Comparison of ENCODE assay signal across 8 cellular contexts in genomic region chr22:39319284-39320170, GRCh38. TPM values are rescaled to one million over a fixed set of nuclear protein-coding genes. Genes with fewer than 3 reads are reported as not detected.
DNase-seq lines count a peak whose midpoint lies in the region; ATAC-seq, FAIRE-seq and TF ChIP-seq lines count a peak whose summit lies in the region.

TSS of gene RPL3 (minus strand) at chr22:39319623. CDS start at chr22:39319597, 26 bp downstream.

- ATAC-seq in A549 (peak; percentile 76 to 79), GM18867 (IDR thresholded peaks at IDR 0.05; ENCODE audit: unreplicated experiment) (peak; percentile 81), HG03103 (IDR thresholded peaks at IDR 0.05; ENCODE audit: low read depth, unreplicated experiment) (peak; percentile 85)

- H3K9me3 ChIP-seq in A549 (no peaks in the 10 kb centered on the region), breast epithelium (no peaks in the 10 kb centered on the region), iPS-20b (ENCODE audit: insufficient read depth, low read depth, low read length) (no peaks in the 10 kb centered on the region)

- H3K9ac ChIP-seq in iPS-20b (ENCODE audit: low read depth, low read length) = peak within 1 kb of the TSS; percentile 99

- H3K4me3 ChIP-seq in A549 (peak within 1 kb of the TSS; percentile 99), breast epithelium (peak within 1 kb of the TSS; percentile 81 to 83 (median 81)), iPS-20b (ENCODE audit: low read length) (peak within 1 kb of the TSS; percentile 99), skin epidermis (peak within 1 kb of the TSS; percentile 66 to 83 (median 76))

- TF ChIP-seq POLR2A in A549 (IDR thresholded peaks at IDR 0.05; ENCODE audit: low read length) (peak; percentile 98), breast epithelium (IDR thresholded peaks at IDR 0.05) (peak; percentile 97)

- no peak for TF ChIP-seq EP300 in A549 (IDR thresholded peaks at IDR 0.05)

- TF ChIP-seq CTCF in A549 (IDR thresholded peaks at IDR 0.05) (no peak), VCaP (conservative IDR thresholded peaks at IDR 0.05) (no peak), breast epithelium (IDR thresholded peaks at IDR 0.05) (peak; percentile 28 to 48 (median 46))

- intact Hi-C loops in breast epithelium (cut with DNase I; ENCODE audit: low total_unique reads) = loop anchor here (10.0 kb wide), 2 partner anchors 205 to 315 kb away; partner anchors contain the start of gene ATF4

- POLR2A ChIA-PET in A549 (lab: Yijun Ruan, JAX) = interaction anchor here (0.5 to 3.1 kb wide), 23 partner anchors 8 to 1034 kb away, joined by 3 to 33 read pairs (median 4); partner anchors contain the start of genes CBX7, MIEF1, SYNGR1 and TAB1

- H3K4me2 ChIP-seq in A549 = peak within 1 kb of the TSS; percentile 97

- H3K27me3 ChIP-seq in breast epithelium (no peaks in the 10 kb centered on the region), iPS-20b (ENCODE audit: insufficient read depth, low read length) (no peaks in the 10 kb centered on the region)

- H3K27ac ChIP-seq in A549 (peak within 1 kb of the TSS; percentile 90 to 97), VCaP (peak within 1 kb of the TSS; percentile 97), breast epithelium (peak within 1 kb of the TSS; percentile 95 to 98), iPS-20b (ENCODE audit: low read length) (peak within 1 kb of the TSS; percentile 95), skin epidermis (peak within 1 kb of the TSS; percentile 88 to 99 (median 97))

- DNase-seq in A549 (ENCODE audit: low read depth in 1 of 2, low spot score in 1 of 2) (peak; percentile 78 to 98), NCI-H2196 (lab: John Stamatoyannopoulos, UW; ENCODE audit: unreplicated experiment) (peak; percentile 85), breast epithelium (ENCODE audit: low spot score in 2 of 2) (peak; percentile 95 to 96)

- H3K36me3 ChIP-seq in breast epithelium (peaks cover 5% of the 10 kb centered on the region), iPS-20b (ENCODE audit: insufficient read depth, low read depth, low read length) (peaks cover 47% of the 10 kb centered on the region)

- H3K4me1 ChIP-seq in A549 (peaks cover 18% of the 10 kb centered on the region), breast epithelium (peaks cover 15 to 21% of the 10 kb centered on the region in 2 donors), iPS-20b (ENCODE audit: insufficient read depth, low read length) (peaks cover 16% of the 10 kb centered on the region; the same call in 1 of the 2 replicates)

- TF ChIP-seq RAD21 in A549 (conservative IDR thresholded peaks at IDR 0.05 in 1 of 2, IDR thresholded peaks at IDR 0.05 in 1 of 2) = no peak

- 2% methylated on average over 37 of the region's 73 CpGs for WGBS in A549 (ENCODE audit: missing lambda C conversion rate)

- CTCF ChIA-PET in A549 (lab: Yijun Ruan, JAX) = interaction anchor here (0.7 to 6.6 kb wide), 8 partner anchors 8 to 210 kb away, joined by 3 to 70 read pairs (median 5); no protein-coding TSS in a partner anchor

- FAIRE-seq in A549 (lab: Jason Lieb, UNC) = no peak

TF ChIP-seq in A549, 52 proteins besides CTCF, POLR2A, EP300 and RAD21 (continues in another document):
- no peak for TF ChIP-seq SREBF2 (IDR thresholded peaks at IDR 0.05)
- no peak for TF ChIP-seq ESRRA (IDR thresholded peaks at IDR 0.05; ENCODE audit: borderline replicate concordance, low read length)
- no peak for TF ChIP-seq HOXA7 (CRISPR knock-in tag; IDR thresholded peaks at IDR 0.05)
- TF ChIP-seq, protein P1, sequence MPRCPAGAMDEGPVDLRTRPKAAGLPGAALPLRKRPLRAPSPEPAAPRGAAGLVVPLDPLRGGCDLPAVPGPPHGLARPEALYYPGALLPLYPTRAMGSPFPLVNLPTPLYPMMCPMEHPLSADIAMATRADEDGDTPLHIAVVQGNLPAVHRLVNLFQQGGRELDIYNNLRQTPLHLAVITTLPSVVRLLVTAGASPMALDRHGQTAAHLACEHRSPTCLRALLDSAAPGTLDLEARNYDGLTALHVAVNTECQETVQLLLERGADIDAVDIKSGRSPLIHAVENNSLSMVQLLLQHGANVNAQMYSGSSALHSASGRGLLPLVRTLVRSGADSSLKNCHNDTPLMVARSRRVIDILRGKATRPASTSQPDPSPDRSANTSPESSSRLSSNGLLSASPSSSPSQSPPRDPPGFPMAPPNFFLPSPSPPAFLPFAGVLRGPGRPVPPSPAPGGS (IDR thresholded peaks at IDR 0.05) = peak; percentile 98
- no peak; the same call in 1 of the 2 replicates for TF ChIP-seq KDM5A (IDR thresholded peaks at IDR 0.05)
- no peak for TF ChIP-seq BHLHE40 (IDR thresholded peaks at IDR 0.05; ENCODE audit: low read depth, low read length)
- TF ChIP-seq CBX8 (IDR thresholded peaks at IDR 0.05) = peak; percentile 69; the same call in 1 of the 2 replicates
- TF ChIP-seq JUN (IDR thresholded peaks at IDR 0.05) = peak; percentile 81 to 98
- TF ChIP-seq KDM1A (IDR thresholded peaks at IDR 0.05; ENCODE audit: low read depth) = no peak
- TF ChIP-seq NPAS2 (CRISPR knock-in tag; IDR thresholded peaks at IDR 0.05; ENCODE audit: borderline replicate concordance) = no peak
- TF ChIP-seq ZC3H11A (IDR thresholded peaks at IDR 0.05) = no peak
- TF ChIP-seq TP53 (CRISPR knock-in tag; IDR thresholded peaks at IDR 0.05) = 0 out of 2 replicates have a peak, but pooled peaks have one; percentile 15
- TF ChIP-seq, protein P2, sequence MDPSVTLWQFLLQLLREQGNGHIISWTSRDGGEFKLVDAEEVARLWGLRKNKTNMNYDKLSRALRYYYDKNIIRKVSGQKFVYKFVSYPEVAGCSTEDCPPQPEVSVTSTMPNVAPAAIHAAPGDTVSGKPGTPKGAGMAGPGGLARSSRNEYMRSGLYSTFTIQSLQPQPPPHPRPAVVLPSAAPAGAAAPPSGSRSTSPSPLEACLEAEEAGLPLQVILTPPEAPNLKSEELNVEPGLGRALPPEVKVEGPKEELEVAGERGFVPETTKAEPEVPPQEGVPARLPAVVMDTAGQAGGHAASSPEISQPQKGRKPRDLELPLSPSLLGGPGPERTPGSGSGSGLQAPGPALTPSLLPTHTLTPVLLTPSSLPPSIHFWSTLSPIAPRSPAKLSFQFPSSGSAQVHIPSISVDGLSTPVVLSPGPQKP (IDR thresholded peaks at IDR 0.05; ENCODE audit: low read depth, low read length) = no peak
- no peak for TF ChIP-seq FOSL2 (IDR thresholded peaks at IDR 0.05)
- 0 out of 2 replicates have a peak, but pooled peaks have one; percentile 17 for TF ChIP-seq FOSL2 (CRISPR knock-in tag; IDR thresholded peaks at IDR 0.05)
- TF ChIP-seq CHD4 (IDR thresholded peaks at IDR 0.05; ENCODE audit: borderline replicate concordance) = no peak
- TF ChIP-seq RCOR1 (IDR thresholded peaks at IDR 0.05; ENCODE audit: low read depth, low read length) = no peak
- no peak for TF ChIP-seq ZFP36 (IDR thresholded peaks at IDR 0.05; ENCODE audit: borderline replicate concordance, partially characterized antibody)
- TF ChIP-seq PBX3 (IDR thresholded peaks at IDR 0.05) = no peak
- TF ChIP-seq HEYL (CRISPR knock-in tag; IDR thresholded peaks at IDR 0.05) = no peak
- TF ChIP-seq HOXB5 (CRISPR knock-in tag; IDR thresholded peaks at IDR 0.05) = no peak
- no peak; the same call in 1 of the 2 replicates for TF ChIP-seq GATA3 (IDR thresholded peaks at IDR 0.05; ENCODE audit: borderline replicate concordance)
- TF ChIP-seq CHD2 (IDR thresholded peaks at IDR 0.05; ENCODE audit: low read length, partially characterized antibody) = peak; percentile 16
- no peak for TF ChIP-seq RFX5 (IDR thresholded peaks at IDR 0.05)
- TF ChIP-seq, protein P3, sequence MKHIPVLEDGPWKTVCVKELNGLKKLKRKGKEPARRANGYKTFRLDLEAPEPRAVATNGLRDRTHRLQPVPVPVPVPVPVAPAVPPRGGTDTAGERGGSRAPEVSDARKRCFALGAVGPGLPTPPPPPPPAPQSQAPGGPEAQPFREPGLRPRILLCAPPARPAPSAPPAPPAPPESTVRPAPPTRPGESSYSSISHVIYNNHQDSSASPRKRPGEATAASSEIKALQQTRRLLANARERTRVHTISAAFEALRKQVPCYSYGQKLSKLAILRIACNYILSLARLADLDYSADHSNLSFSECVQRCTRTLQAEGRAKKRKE (CRISPR knock-in tag; IDR thresholded peaks at IDR 0.05; ENCODE audit: low read depth) = no peak
- TF ChIP-seq POLR2AphosphoS2 (conservative IDR thresholded peaks at IDR 0.05; ENCODE audit: low read length) = no peak

RNA-seq across cellular contexts. Expression of gene RPL3, which starts in this region (rescaled TPM):
- polyA plus RNA-seq in A549 (2011; rRNA removed) = 1,852 and 1,921 TPM in 2 replicates
- 3,052 and 3,485 TPM in 2 replicates for polyA plus RNA-seq in A549 (2012; cell fraction: cytosol; rRNA removed)
- 1,995 and 2,105 TPM in 2 replicates for polyA plus RNA-seq in A549 (2012; cell fraction: nucleus; rRNA removed)
- 1,908 to 2,151 TPM (median 1,965 TPM) in 3 replicates for polyA plus RNA-seq in A549 (2017; fragmentation: RNase III; extraction: RNeasy Plus Mini Kit Qiagen cat#74134 plus additional on column Dnase treatment)
- polyA minus RNA-seq in A549 (2011; rRNA and poly(A)+ RNA removed) = 1,682 and 1,944 TPM in 2 replicates
- 1,000 to 10,000 TPM; 1,827 to 3,262 (median 2,633) TPM for total RNA-seq in breast epithelium

Comparison
In these comparisons a context has a peak if more than half of its experiments do, and no peak if none do; other contexts are left out.
1. Peak in every context shown above with its lines: DNase-seq, ATAC-seq, H3K4me3 ChIP-seq and H3K27ac ChIP-seq.
2. CTCF ChIP-seq: peak in breast epithelium (3 of 3); none in A549 (single experiment) and VCaP (single experiment).